ENCODE assay signal across 15 cellular contexts in genomic region chr13:112703935-112704633, GRCh38. TPM values are rescaled to one million over a fixed set of nuclear protein-coding genes. Genes with fewer than 3 reads are reported as not detected.
DNase-seq lines count a peak whose midpoint lies in the region; TF ChIP-seq lines count a peak whose summit lies in the region.
"Had no signal": no experiment of that assay in that cellular context is flagged by ENCODE, and none has a peak within 500 bp of the region (broad histone marks: within the 10 kb centered on the region; RNA-seq: fewer than 3 reads in every experiment).

No MANE protein-coding gene starts in this region.

- H3K36me3 ChIP-seq in iPS-20b (ENCODE audit: insufficient read depth, low read depth, low read length) (no peaks in the 10 kb centered on the region), sigmoid colon (no peaks in the 10 kb centered on the region)
- H3K36me3 ChIP-seq: brain microvascular endothelial cell had no signal

- H3K27me3 Mint-ChIP-seq in activated CD4-positive, alpha-beta memory T cell treated with anti-CD3 and anti-CD28 coated beads for 36 hours, result no peaks in the 10 kb centered on the region
- H3K27me3 Mint-ChIP-seq in activated CD4-positive, alpha-beta memory T cell treated with anti-CD3 and anti-CD28 coated beads, Interleukin-2, amount 10 ng/mL, durations not matched to agents 7 days and 5 days, result no peaks in the 10 kb centered on the region
- H3K27me3 Mint-ChIP-seq: activated B cell treated with CpG ODN at 0.5 μM for 24 hours; naive thymus-derived CD4-positive, alpha-beta T cell had no signal

- peaks cover 31% of the 10 kb centered on the region for H3K4me1 ChIP-seq in iPS-20b (ENCODE audit: insufficient read depth, low read length)
- peaks cover 0 to 7% (median 0%) of the 10 kb centered on the region in 4 donors for H3K4me1 ChIP-seq in sigmoid colon
- H3K4me1 ChIP-seq: A549 had no signal

- no peaks in the 10 kb centered on the region for H3K36me3 Mint-ChIP-seq in activated CD4-positive, alpha-beta memory T cell treated with anti-CD3 and anti-CD28 coated beads for 36 hours
- H3K36me3 Mint-ChIP-seq in activated CD4-positive, alpha-beta memory T cell treated with anti-CD3 and anti-CD28 coated beads, Interleukin-2, amount 10 ng/mL, durations not matched to agents 7 days and 5 days (ENCODE audit: low read depth), result peaks cover 11% of the 10 kb centered on the region

- no peak overlapping the region for H3K4me3 ChIP-seq in iPS-20b (ENCODE audit: low read length)
- H3K4me3 ChIP-seq in sigmoid colon, result no peak overlapping the region
- H3K4me3 ChIP-seq: A549 had no signal

- H3K9ac ChIP-seq in iPS-20b (ENCODE audit: low read depth, low read length), result peak overlapping the region; percentile 3; the same call in 1 of the 2 replicates

- CTCF ChIA-PET in activated CD4-positive, alpha-beta memory T cell treated with anti-CD3 and anti-CD28 coated beads for 36 hours (lab: Charles Lee), result no interaction called here
- CTCF ChIA-PET in activated CD4-positive, alpha-beta memory T cell treated with anti-CD3 and anti-CD28 coated beads, Interleukin-2, amount 10 ng/mL, durations not matched to agents 7 days and 5 days (lab: Charles Lee), result no interaction called here

- TF ChIP-seq POLR2A in sigmoid colon (IDR thresholded peaks at IDR 0.05), result no peak

- no peak for TF ChIP-seq EP300 in sigmoid colon (IDR thresholded peaks at IDR 0.05)

- POLR2A ChIA-PET in activated CD4-positive, alpha-beta memory T cell treated with anti-CD3 and anti-CD28 coated beads for 36 hours (lab: Charles Lee), result no interaction called here
- POLR2A ChIA-PET in activated CD4-positive, alpha-beta memory T cell treated with anti-CD3 and anti-CD28 coated beads, Interleukin-2, amount 10 ng/mL, durations not matched to agents 7 days and 5 days (lab: Charles Lee), result no interaction called here

- DNase-seq in activated CD4-positive, alpha-beta memory T cell treated with anti-CD3 and anti-CD28 coated beads for 36 hours, result peak; percentile 18
- DNase-seq in activated CD4-positive, alpha-beta memory T cell treated with anti-CD3 and anti-CD28 coated beads, Interleukin-2, amount 10 ng/mL, durations not matched to agents 7 days and 5 days, result no peak
- DNase-seq in NCI-H226, result peak; percentile 28
- peak; percentile 44 for DNase-seq in sigmoid colon
- DNase-seq in DMS79 treated with DMSO at 0.1 percent for 48 hours (lab: John Stamatoyannopoulos, UW), result no peak
- DNase-seq in iPS-NIHi11 (ENCODE audit: low spot score), result no peak
- DNase-seq in NCI-H1417 (lab: John Stamatoyannopoulos, UW), result no peak
- DNase-seq: activated B cell treated with CpG ODN at 0.5 μM for 24 hours; brain microvascular endothelial cell; effector memory CD4-positive, alpha-beta T cell; MM.1S; naive thymus-derived CD4-positive, alpha-beta T cell; stimulated activated CD4-positive, alpha-beta T cell treated with anti-CD3 and anti-CD28 coated beads, Interleukin-12 subunit alpha, Interleukin-12 subunit beta, amount 100 ng/mL, for 4 hours had no signal

- H3K27ac Mint-ChIP-seq in activated CD4-positive, alpha-beta memory T cell treated with anti-CD3 and anti-CD28 coated beads for 36 hours, result no peak overlapping the region
- no peak overlapping the region for H3K27ac Mint-ChIP-seq in activated CD4-positive, alpha-beta memory T cell treated with anti-CD3 and anti-CD28 coated beads, Interleukin-2, amount 10 ng/mL, durations not matched to agents 7 days and 5 days
- H3K27ac Mint-ChIP-seq: activated B cell treated with CpG ODN at 0.5 μM for 24 hours had no signal

- no peak overlapping the region for H3K4me3 Mint-ChIP-seq in activated CD4-positive, alpha-beta memory T cell treated with anti-CD3 and anti-CD28 coated beads for 36 hours
- no peak overlapping the region for H3K4me3 Mint-ChIP-seq in activated CD4-positive, alpha-beta memory T cell treated with anti-CD3 and anti-CD28 coated beads, Interleukin-2, amount 10 ng/mL, durations not matched to agents 7 days and 5 days
- H3K4me3 Mint-ChIP-seq: activated B cell treated with CpG ODN at 0.5 μM for 24 hours had no signal

- H3K9me3 Mint-ChIP-seq in activated CD4-positive, alpha-beta memory T cell treated with anti-CD3 and anti-CD28 coated beads for 36 hours, result no peaks in the 10 kb centered on the region
- no peaks in the 10 kb centered on the region for H3K9me3 Mint-ChIP-seq in activated CD4-positive, alpha-beta memory T cell treated with anti-CD3 and anti-CD28 coated beads, Interleukin-2, amount 10 ng/mL, durations not matched to agents 7 days and 5 days
- H3K9me3 Mint-ChIP-seq: activated B cell treated with CpG ODN at 0.5 μM for 24 hours; naive thymus-derived CD4-positive, alpha-beta T cell had no signal

- intact Hi-C loops in activated CD4-positive, alpha-beta memory T cell treated with anti-CD3 and anti-CD28 coated beads for 36 hours (cut with micrococcal nuclease), result no loop called here
- intact Hi-C loops in sigmoid colon (cut with DNase I), result no loop called here

- peaks cover 27% of the 10 kb centered on the region for H3K4me1 Mint-ChIP-seq in activated CD4-positive, alpha-beta memory T cell treated with anti-CD3 and anti-CD28 coated beads for 36 hours (ENCODE audit: low read depth)
- peaks cover 18% of the 10 kb centered on the region for H3K4me1 Mint-ChIP-seq in activated CD4-positive, alpha-beta memory T cell treated with anti-CD3 and anti-CD28 coated beads, Interleukin-2, amount 10 ng/mL, durations not matched to agents 7 days and 5 days

- H3K27me3 ChIP-seq in iPS-20b (ENCODE audit: insufficient read depth, low read length) (no peaks in the 10 kb centered on the region), sigmoid colon (no peaks in the 10 kb centered on the region)
- H3K27me3 ChIP-seq: brain microvascular endothelial cell had no signal

- H3K27ac ChIP-seq in iPS-20b (ENCODE audit: low read length), result peak overlapping the region; percentile 4
- no peak overlapping the region for H3K27ac ChIP-seq in sigmoid colon
- H3K27ac ChIP-seq: A549, brain microvascular endothelial cell had no signal

- no peak for TF ChIP-seq CTCF in sigmoid colon (IDR thresholded peaks at IDR 0.05)

- 81 to 84% methylated on average over 21 of the region's 21 CpGs for WGBS in sigmoid colon, 2 donors

- H3K9me3 ChIP-seq in iPS-20b (ENCODE audit: insufficient read depth, low read depth, low read length), result no peaks in the 10 kb centered on the region
- H3K9me3 ChIP-seq in sigmoid colon, result no peaks in the 10 kb centered on the region
- H3K9me3 ChIP-seq: A549 had no signal

RNA-seq across cellular contexts. Expression of gene ATP11A, which starts 14.2 kb away (rescaled TPM):
- 10 to 100 TPM; 36.6 to 38.7 TPM for total RNA-seq in activated CD4-positive, alpha-beta memory T cell treated with anti-CD3 and anti-CD28 coated beads for 36 hours
- 10 to 100 TPM; 52.5 to 53.3 TPM for total RNA-seq in activated CD4-positive, alpha-beta memory T cell treated with anti-CD3 and anti-CD28 coated beads, Interleukin-2, amount 10 ng/mL, durations not matched to agents 7 days and 5 days
- 10 to 100 TPM in 2 of 4 donors, 1 to 10 TPM in 2; 9.6 to 22.9 (median 15.9) TPM for total RNA-seq in sigmoid colon
- polyA plus RNA-seq in sigmoid colon, result 1 to 10 TPM in 2 of 3 donors, under 1 TPM in 1; 0.69 to 8.5 (median 3.0) TPM

Comparison
In these comparisons a context has a peak if more than half of its experiments do, and no peak if none do; other contexts are left out.
1. DNase-seq: peak in activated CD4-positive, alpha-beta memory T cell treated with anti-CD3 and anti-CD28 coated beads for 36 hours (single experiment), NCI-H226 (single experiment) and sigmoid colon (single experiment); none in activated CD4-positive, alpha-beta memory T cell treated with anti-CD3 and anti-CD28 coated beads, Interleukin-2, amount 10 ng/mL, durations not matched to agents 7 days and 5 days (single experiment), DMS79 treated with DMSO at 0.1 percent for 48 hours (single experiment), iPS-NIHi11 (single experiment) and NCI-H1417 (0 of 3).